8 cellular contexts compared by ENCODE assay signal in genomic region chr19:925087-925911, GRCh38. TPM values are rescaled to one million over a fixed set of nuclear protein-coding genes. Genes with fewer than 3 reads are reported as not detected.
DNase-seq lines count a peak whose midpoint lies in the region; ATAC-seq and TF ChIP-seq lines count a peak whose summit lies in the region.

No MANE protein-coding gene starts in this region.

- intact Hi-C loops in activated B cell treated with CpG ODN at 0.5 μM for 24 hours (cut with micrococcal nuclease) = loop anchor here (1.0 to 10.0 kb wide), 5 partner anchors 16 to 180 kb away; partner anchors contain the start of genes GPX4, RNU6-2, TMEM259 and WDR18

- CTCF ChIA-PET in activated B cell treated with CpG ODN at 0.5 μM for 24 hours (lab: Charles Lee) = interaction anchor here (3.2 to 4.2 kb wide), 3 partner anchors 57 to 62 kb away, joined by 15 to 37 read pairs (median 32); partner anchors contain the start of gene WDR18

- peaks cover 6% of the 10 kb centered on the region for H3K36me3 Mint-ChIP-seq in activated B cell treated with CpG ODN at 0.5 μM for 24 hours (ENCODE audit: low read depth)
- peaks cover 8% of the 10 kb centered on the region for H3K36me3 Mint-ChIP-seq in central memory CD8-positive, alpha-beta T cell (ENCODE audit: insufficient read depth)

- H3K4me3 Mint-ChIP-seq in activated B cell treated with CpG ODN at 0.5 μM for 24 hours = peak overlapping the region; percentile 84
- peak overlapping the region; percentile 80 for H3K4me3 Mint-ChIP-seq in central memory CD8-positive, alpha-beta T cell

- no peaks in the 10 kb centered on the region for H3K27me3 Mint-ChIP-seq in activated B cell treated with CpG ODN at 0.5 μM for 24 hours
- H3K27me3 Mint-ChIP-seq in central memory CD8-positive, alpha-beta T cell = no peaks in the 10 kb centered on the region

- POLR2A ChIA-PET in activated B cell treated with CpG ODN at 0.5 μM for 24 hours (lab: Charles Lee) = interaction anchor here (0.5 to 4.3 kb wide), 11 partner anchors 12 to 344 kb away, joined by 3 to 67 read pairs (median 3); partner anchors contain the start of genes RNU6-2 and WDR18

- TF ChIP-seq CTCF in activated B cell treated with CpG ODN at 0.5 μM for 24 hours (IDR thresholded peaks at IDR 0.05) = no peak

- DNase-seq in AG08396 (ENCODE audit: low spot score) (peak; percentile 95), NCI-H2196 (lab: John Stamatoyannopoulos, UW; ENCODE audit: unreplicated experiment) (peak; percentile 78), activated B cell treated with CpG ODN at 0.5 μM for 24 hours (peak; percentile 84), iris pigment epithelial cell (ENCODE audit: low read depth) (peak; percentile 38)
- DNase-seq in central memory CD8-positive, alpha-beta T cell (ENCODE audit: low spot score in 2 of 2) = peak; percentile 65 to 67
- DNase-seq in stimulated activated CD4-positive, alpha-beta T cell treated with anti-CD3 and anti-CD28 coated beads, Interleukin-12 subunit alpha, Interleukin-12 subunit beta, amount 100 ng/mL, for 24 hours (ENCODE audit: low read depth in 2 of 2) = peak; percentile 52 to 65

- no peaks in the 10 kb centered on the region for H3K9me3 Mint-ChIP-seq in activated B cell treated with CpG ODN at 0.5 μM for 24 hours
- H3K9me3 Mint-ChIP-seq in central memory CD8-positive, alpha-beta T cell = no peaks in the 10 kb centered on the region

- ATAC-seq in GM18867 (IDR thresholded peaks at IDR 0.05; ENCODE audit: unreplicated experiment) (peak; percentile 57), HG03135 (IDR thresholded peaks at IDR 0.05; ENCODE audit: unreplicated experiment) (peak; percentile 52), activated B cell treated with CpG ODN at 0.5 μM for 24 hours (ENCODE audit: low read depth) (peak; percentile 66)
- peak; percentile 66 for ATAC-seq in central memory CD8-positive, alpha-beta T cell (replicated peaks; ENCODE audit: extremely low read depth, poor library complexity, severe bottlenecking)

- peak overlapping the region; percentile 82 for H3K27ac Mint-ChIP-seq in activated B cell treated with CpG ODN at 0.5 μM for 24 hours
- H3K27ac Mint-ChIP-seq in central memory CD8-positive, alpha-beta T cell (ENCODE audit: low read depth) = no peak overlapping the region

- H3K4me1 Mint-ChIP-seq in activated B cell treated with CpG ODN at 0.5 μM for 24 hours = peaks cover 24% of the 10 kb centered on the region
- H3K4me1 Mint-ChIP-seq in central memory CD8-positive, alpha-beta T cell = peaks cover 10% of the 10 kb centered on the region

RNA-seq across cellular contexts. Expression of gene ARID3A, which starts 0.5 kb away (rescaled TPM):
- total RNA-seq in activated B cell treated with CpG ODN at 0.5 μM for 24 hours = 67.7 and 74.9 TPM in 2 replicates

RNA-seq across cellular contexts. Expression of gene KISS1R, which starts 8.2 kb away (rescaled TPM):
- total RNA-seq in activated B cell treated with CpG ODN at 0.5 μM for 24 hours = 0.49 TPM in 2 replicates

RNA-seq across cellular contexts. Expression of gene R3HDM4, which starts 12.3 kb away (rescaled TPM):
- total RNA-seq in activated B cell treated with CpG ODN at 0.5 μM for 24 hours = 174 and 189 TPM in 2 replicates

RNA-seq across cellular contexts. Expression of gene RNU6-9, which starts 32.0 kb away (rescaled TPM):
- not detected in 2 replicates for total RNA-seq in activated B cell treated with CpG ODN at 0.5 μM for 24 hours

RNA-seq across cellular contexts. Expression of gene MED16, which starts 32.3 kb away (rescaled TPM):
- 76.1 and 79.3 TPM in 2 replicates for total RNA-seq in activated B cell treated with CpG ODN at 0.5 μM for 24 hours

Comparison
In these comparisons a context has a peak if more than half of its experiments do, and no peak if none do; other contexts are left out.
1. Peak in every context shown above with its lines: DNase-seq and ATAC-seq.
2. DNase-seq: peak in every context shown above with its lines; median percentile 95 in AG08396; 84 in activated B cell treated with CpG ODN at 0.5 μM for 24 hours; 78 in NCI-H2196; 66 in central memory CD8-positive, alpha-beta T cell; 58 in stimulated activated CD4-positive, alpha-beta T cell treated with anti-CD3 and anti-CD28 coated beads, Interleukin-12 subunit alpha, Interleukin-12 subunit beta, amount 100 ng/mL, for 24 hours; 38 in iris pigment epithelial cell.